Comparison of ENCODE assay signal across 34 cellular contexts in genomic region chr1:194818674-194819073, GRCh38.
"Had no signal": no experiment of that assay in that cellular context is flagged by ENCODE, and none has a peak within 500 bp of the region (broad histone marks: within the 10 kb centered on the region; RNA-seq: fewer than 3 reads in every experiment).

No MANE protein-coding gene starts in this region.

- H3K9me3 ChIP-seq: adrenal gland, MG63 had no signal

- H3K4me3 Mint-ChIP-seq: activated CD4-positive, alpha-beta T cell treated with anti-CD3 and anti-CD28 coated beads for 36 hours; activated CD4-positive, alpha-beta T cell treated with anti-CD3 and anti-CD28 coated beads, Interleukin-2, amount 10 ng/mL, durations not matched to agents 7 days and 5 days; activated naive CD4-positive, alpha-beta T cell treated with anti-CD3 and anti-CD28 coated beads for 36 hours; activated T-cell treated with anti-CD3 and anti-CD28 coated beads, Interleukin-2, amount 50 U/mL, for 4 hours; activated T-helper 1 cell treated with anti-CD3 and anti-CD28 coated beads, Interleukin-12 subunit alpha, Interleukin-12 subunit beta, Interleukin-2, Interleukin-4 antibody, amounts not matched to agents 30 ng/mL and 10 ng/mL and 1 ng/mL, durations not matched to agents 14 hours and 24 hours and 36 hours; brain; WTC11 had no signal

- DNase-seq: activated CD4-positive, alpha-beta T cell treated with anti-CD3 and anti-CD28 coated beads for 36 hours; activated CD4-positive, alpha-beta T cell treated with anti-CD3 and anti-CD28 coated beads, Interleukin-2, amount 10 ng/mL, durations not matched to agents 7 days and 5 days; activated CD4-positive, alpha-beta T cell treated with anti-CD3 and anti-CD28 coated beads, Interleukin-2, amount 50 U/mL, for 48 hours; activated CD8-positive, alpha-beta memory T cell treated with anti-CD3 and anti-CD28 coated beads, Interleukin-2, amount 50 U/mL, for 4 hours; activated gamma-delta T cell treated with Interleukin-2 at 50 U/mL for 16 hours; activated naive CD4-positive, alpha-beta T cell treated with anti-CD3 and anti-CD28 coated beads for 36 hours; activated T-cell treated with anti-CD3 and anti-CD28 coated beads for 4 hours; activated T-cell treated with anti-CD3 and anti-CD28 coated beads, Interleukin-2, amount 50 U/mL, for 4 hours; adrenal gland; anterior cingulate cortex; caudate nucleus; Karpas-422; KBM-7; MG63; NCI-H1092; NCI-H1436 treated with DMSO at 0.1 percent for 48 hours; NCI-H1694 treated with DMSO at 0.1 percent for 48 hours; NCI-H2029; NCI-H2171 treated with DMSO at 0.1 percent for 48 hours; NCI-H2227 treated with DMSO at 0.1 percent for 48 hours; NCI-H446; NCI-H510A treated with DMSO at 0.1 percent for 48 hours; NCI-H69; NCI-H82; PC-9; SIG-M5; T1000 had no signal

- H3K4me2 ChIP-seq: PC-9 had no signal

- H3K36me3 ChIP-seq: adrenal gland, MG63 had no signal

- H2AFZ ChIP-seq: PC-9 had no signal

- H3K4me1 Mint-ChIP-seq: activated CD4-positive, alpha-beta T cell treated with anti-CD3 and anti-CD28 coated beads for 36 hours; activated CD4-positive, alpha-beta T cell treated with anti-CD3 and anti-CD28 coated beads, Interleukin-2, amount 10 ng/mL, durations not matched to agents 7 days and 5 days; brain; WTC11 had no signal

- ATAC-seq: activated CD4-positive, alpha-beta T cell treated with anti-CD3 and anti-CD28 coated beads for 36 hours; activated CD4-positive, CD25-positive, alpha-beta regulatory T cell treated with anti-CD3 and anti-CD28 coated beads, Interleukin-2, amount 50 U/mL, for 24 hours; activated naive CD4-positive, alpha-beta T cell treated with anti-CD3 and anti-CD28 coated beads, Interleukin-2, amount 50 U/mL, for 72 hours; activated T-cell treated with anti-CD3 and anti-CD28 coated beads, Interleukin-2, amount 50 U/mL, for 4 hours; Right ventricle myocardium inferior; WTC11 had no signal

- H3K4me3 ChIP-seq: adrenal gland, MG63, PC-9 had no signal

- H3K4me1 ChIP-seq: adrenal gland had no signal

- H3K27me3 Mint-ChIP-seq: activated CD4-positive, alpha-beta T cell treated with anti-CD3 and anti-CD28 coated beads for 36 hours; activated CD4-positive, alpha-beta T cell treated with anti-CD3 and anti-CD28 coated beads, Interleukin-2, amount 10 ng/mL, durations not matched to agents 7 days and 5 days; brain had no signal

- H3K27me3 ChIP-seq: adrenal gland, MG63 had no signal

- H3K36me3 Mint-ChIP-seq: activated naive CD4-positive, alpha-beta T cell treated with anti-CD3 and anti-CD28 coated beads, Interleukin-2, amount 50 U/mL, for 72 hours; brain; WTC11 had no signal

- H3K27ac ChIP-seq: adrenal gland, PC-9, RWPE1 had no signal

- H3K27ac Mint-ChIP-seq: activated CD4-positive, alpha-beta T cell treated with anti-CD3 and anti-CD28 coated beads for 36 hours; activated CD4-positive, alpha-beta T cell treated with anti-CD3 and anti-CD28 coated beads, Interleukin-2, amount 10 ng/mL, durations not matched to agents 7 days and 5 days; activated naive CD4-positive, alpha-beta T cell treated with anti-CD3 and anti-CD28 coated beads for 36 hours; activated naive CD4-positive, alpha-beta T cell treated with anti-CD3 and anti-CD28 coated beads, Interleukin-2, amount 50 U/mL, for 72 hours; activated T-helper 1 cell treated with anti-CD3 and anti-CD28 coated beads, Interleukin-12 subunit alpha, Interleukin-12 subunit beta, Interleukin-2, Interleukin-4 antibody, amounts not matched to agents 30 ng/mL and 10 ng/mL and 1 ng/mL, durations not matched to agents 14 hours and 24 hours and 36 hours; brain; WTC11 had no signal

- H3K9me3 Mint-ChIP-seq: activated CD4-positive, alpha-beta T cell treated with anti-CD3 and anti-CD28 coated beads, Interleukin-2, amount 10 ng/mL, durations not matched to agents 7 days and 5 days; activated naive CD4-positive, alpha-beta T cell treated with anti-CD3 and anti-CD28 coated beads for 36 hours; activated naive CD4-positive, alpha-beta T cell treated with anti-CD3 and anti-CD28 coated beads, Interleukin-2, amount 50 U/mL, for 72 hours; activated T-cell treated with anti-CD3 and anti-CD28 coated beads, Interleukin-2, amount 50 U/mL, for 4 hours; activated T-helper 1 cell treated with anti-CD3 and anti-CD28 coated beads, Interleukin-12 subunit alpha, Interleukin-12 subunit beta, Interleukin-2, Interleukin-4 antibody, amounts not matched to agents 30 ng/mL and 10 ng/mL and 1 ng/mL, durations not matched to agents 14 hours and 24 hours and 36 hours; brain had no signal
